In the genomic region with DNA sequence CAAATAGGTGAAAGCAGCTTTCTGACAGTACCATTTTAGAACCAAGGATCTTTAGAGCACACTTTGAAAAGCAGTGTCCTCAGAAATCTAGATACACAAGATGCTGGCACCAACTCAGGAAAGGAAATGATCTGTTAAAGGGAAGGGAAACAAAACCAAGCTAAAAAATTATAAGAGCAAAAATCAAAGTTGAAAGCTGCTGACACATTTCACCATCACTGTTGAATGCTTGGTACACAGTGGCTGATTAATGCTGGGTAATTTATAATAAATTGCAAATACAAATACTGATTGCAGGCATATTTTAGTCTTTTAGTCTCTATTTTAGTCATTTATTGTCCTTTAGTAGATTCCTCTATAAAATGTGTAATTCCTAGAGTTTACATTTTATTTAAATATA, we compare ENCODE assay signal across 15 cellular contexts.
DNase-seq lines count a peak whose midpoint lies in the region; TF ChIP-seq lines count a peak whose summit lies in the region.
"Had no signal": no experiment of that assay in that cellular context is flagged by ENCODE, and none has a peak within 500 bp of the region (broad histone marks: within the 10 kb centered on the region; RNA-seq: fewer than 3 reads in every experiment).

No MANE protein-coding gene starts in this region.

- no peak overlapping the region for H3K4me2 ChIP-seq in osteoblast (ENCODE audit: insufficient read depth, low read length)
- H3K4me2 ChIP-seq: BLaER1 treated with 17β-estradiol and CSF1 and Interleukin-3, amounts not matched to agents 10 nM and 100 nM; GM23338 had no signal

- no peak overlapping the region for H2AFZ ChIP-seq in osteoblast (ENCODE audit: low read length)
- H2AFZ ChIP-seq: GM23338 had no signal

- H4K20me1 ChIP-seq in osteoblast (ENCODE audit: insufficient read depth, low read length) = no peaks in the 10 kb centered on the region
- H4K20me1 ChIP-seq: BLaER1 treated with 17β-estradiol and CSF1 and Interleukin-3, amounts not matched to agents 10 nM and 100 nM had no signal

- H3K4me1 Mint-ChIP-seq in activated naive CD4-positive, alpha-beta T cell treated with anti-CD3 and anti-CD28 coated beads, Interleukin-2, amount 10 ng/mL, durations not matched to agents 7 days and 5 days = no peaks in the 10 kb centered on the region
- H3K4me1 Mint-ChIP-seq: CD4-positive, CD25-positive, alpha-beta regulatory T cell; GM23338 had no signal

- DNase-seq in activated naive CD4-positive, alpha-beta T cell treated with anti-CD3 and anti-CD28 coated beads, Interleukin-2, amount 10 ng/mL, durations not matched to agents 7 days and 5 days = no peak
- no peak for DNase-seq in activated naive CD4-positive, alpha-beta T cell treated with anti-CD3 and anti-CD28 coated beads, Interleukin-2, amount 50 U/mL, for 16 hours
- peak; percentile 17 for DNase-seq in dermis blood vessel endothelial cell
- peak; percentile 3 for DNase-seq in fibroblast of the aortic adventitia (ENCODE audit: low read depth)
- DNase-seq in osteoblast (ENCODE audit: insufficient read length, low spot score, missing footprints) = peak; percentile 13
- no peak for DNase-seq in DMS 273 (lab: John Stamatoyannopoulos, UW; ENCODE audit: unreplicated experiment)
- no peak for DNase-seq in NCI-H1105 (lab: John Stamatoyannopoulos, UW)
- DNase-seq in nucleus accumbens (lab: John Stamatoyannopoulos, UW) = no peak
- DNase-seq: 8988T; ACHN; CD4-positive, CD25-positive, alpha-beta regulatory T cell; DMS 273 treated with DMSO at 0.1 percent for 48 hours; H7 had no signal

- H3K27ac Mint-ChIP-seq in activated naive CD4-positive, alpha-beta T cell treated with anti-CD3 and anti-CD28 coated beads, Interleukin-2, amount 10 ng/mL, durations not matched to agents 7 days and 5 days = peak overlapping the region; percentile 71
- H3K27ac Mint-ChIP-seq: CD4-positive, CD25-positive, alpha-beta regulatory T cell; GM23338 had no signal

- no peak overlapping the region for H3K4me3 ChIP-seq in fibroblast of the aortic adventitia (ENCODE audit: low read depth, low read length)
- no peak overlapping the region for H3K4me3 ChIP-seq in osteoblast (ENCODE audit: insufficient read depth, low read length)
- H3K4me3 ChIP-seq: BLaER1 treated with 17β-estradiol and CSF1 and Interleukin-3, amounts not matched to agents 10 nM and 100 nM; GM23338 had no signal

- H3K27ac ChIP-seq in osteoblast (ENCODE audit: low read depth, low read length) = no peak overlapping the region
- H3K27ac ChIP-seq: BLaER1 treated with 17β-estradiol and CSF1 and Interleukin-3, amounts not matched to agents 10 nM and 100 nM had no signal

- CTCF ChIA-PET in activated naive CD4-positive, alpha-beta T cell treated with anti-CD3 and anti-CD28 coated beads, Interleukin-2, amount 10 ng/mL, durations not matched to agents 7 days and 5 days (lab: Charles Lee) = no interaction called here

- no peaks in the 10 kb centered on the region for H3K36me3 Mint-ChIP-seq in activated naive CD4-positive, alpha-beta T cell treated with anti-CD3 and anti-CD28 coated beads, Interleukin-2, amount 10 ng/mL, durations not matched to agents 7 days and 5 days
- H3K36me3 Mint-ChIP-seq: CD4-positive, CD25-positive, alpha-beta regulatory T cell had no signal

- no peaks in the 10 kb centered on the region for H3K27me3 Mint-ChIP-seq in activated naive CD4-positive, alpha-beta T cell treated with anti-CD3 and anti-CD28 coated beads, Interleukin-2, amount 10 ng/mL, durations not matched to agents 7 days and 5 days
- H3K27me3 Mint-ChIP-seq: CD4-positive, CD25-positive, alpha-beta regulatory T cell had no signal

- no peaks in the 10 kb centered on the region for H3K36me3 ChIP-seq in osteoblast (ENCODE audit: insufficient read depth, low read length)
- H3K36me3 ChIP-seq: BLaER1 treated with 17β-estradiol and CSF1 and Interleukin-3, amounts not matched to agents 10 nM and 100 nM had no signal

- H3K9me3 ChIP-seq in osteoblast (ENCODE audit: low read depth, low read length) = no peaks in the 10 kb centered on the region
- H3K9me3 ChIP-seq: BLaER1 treated with 17β-estradiol and CSF1 and Interleukin-3, amounts not matched to agents 10 nM and 100 nM had no signal

- peaks cover 4% of the 10 kb centered on the region for H3K9me3 Mint-ChIP-seq in activated naive CD4-positive, alpha-beta T cell treated with anti-CD3 and anti-CD28 coated beads, Interleukin-2, amount 10 ng/mL, durations not matched to agents 7 days and 5 days
- H3K9me3 Mint-ChIP-seq: GM23338 had no signal

- no peak overlapping the region for H3K4me3 Mint-ChIP-seq in activated naive CD4-positive, alpha-beta T cell treated with anti-CD3 and anti-CD28 coated beads, Interleukin-2, amount 10 ng/mL, durations not matched to agents 7 days and 5 days
- H3K4me3 Mint-ChIP-seq: CD4-positive, CD25-positive, alpha-beta regulatory T cell; GM23338 had no signal

- no peaks in the 10 kb centered on the region for H3K79me2 ChIP-seq in osteoblast (ENCODE audit: insufficient read depth, low read length)

- TF ChIP-seq CTCF in fibroblast of the aortic adventitia (IDR thresholded peaks at IDR 0.05; ENCODE audit: insufficient read depth, low read length) (no peak), osteoblast (IDR thresholded peaks at IDR 0.05; ENCODE audit: extremely low read depth, low read depth, low read length) (no peak)

- H3K27me3 ChIP-seq in osteoblast (ENCODE audit: insufficient read depth, low read length) = no peaks in the 10 kb centered on the region
- H3K27me3 ChIP-seq: BLaER1 treated with 17β-estradiol and CSF1 and Interleukin-3, amounts not matched to agents 10 nM and 100 nM had no signal

- H3K4me1 ChIP-seq in osteoblast (ENCODE audit: insufficient read depth, low read length) = no peaks in the 10 kb centered on the region
- H3K4me1 ChIP-seq: BLaER1 treated with 17β-estradiol and CSF1 and Interleukin-3, amounts not matched to agents 10 nM and 100 nM had no signal

Comparison
In these comparisons a context has a peak if more than half of its experiments do, and no peak if none do; other contexts are left out.
1. DNase-seq: peak in dermis blood vessel endothelial cell (single experiment), fibroblast of the aortic adventitia (single experiment) and osteoblast (single experiment); none in activated naive CD4-positive, alpha-beta T cell treated with anti-CD3 and anti-CD28 coated beads, Interleukin-2, amount 10 ng/mL, durations not matched to agents 7 days and 5 days (single experiment), activated naive CD4-positive, alpha-beta T cell treated with anti-CD3 and anti-CD28 coated beads, Interleukin-2, amount 50 U/mL, for 16 hours (single experiment), DMS 273 (single experiment), NCI-H1105 (single experiment) and nucleus accumbens (0 of 56).